16 cellular contexts compared by ENCODE assay signal in the genomic region with DNA sequence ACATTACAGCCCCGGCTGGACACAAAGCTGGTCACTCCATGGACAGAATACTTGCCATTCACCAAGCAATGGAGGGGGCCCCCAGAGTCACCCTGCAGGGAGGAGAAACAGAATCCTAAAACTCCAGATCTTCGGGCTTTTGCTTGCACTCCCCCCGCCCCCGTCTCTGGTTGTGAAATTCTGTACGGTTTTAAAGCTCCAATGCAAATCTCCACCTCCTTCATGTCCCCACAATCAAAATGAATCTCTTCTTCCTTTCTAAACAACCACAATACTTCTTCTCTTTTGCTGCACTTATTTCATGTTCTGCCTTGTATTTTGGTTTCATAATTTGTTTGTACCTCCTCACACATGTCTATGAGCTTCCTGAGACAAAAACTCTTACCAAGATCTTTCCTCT. TPM values are rescaled to one million over a fixed set of nuclear protein-coding genes. Genes with fewer than 3 reads are reported as not detected.
A peak's percentile ranks its signal among the peaks of the same experiment; 100 is the strongest.
DNase-seq lines count a peak whose midpoint lies in the region; ATAC-seq and TF ChIP-seq lines count a peak whose summit lies in the region.
"Had no signal": no experiment of that assay in that cellular context is flagged by ENCODE, and none has a peak within 500 bp of the region (broad histone marks: within the 10 kb centered on the region; RNA-seq: fewer than 3 reads in every experiment).

No MANE protein-coding gene starts in this region.

- peaks cover 62% of the 10 kb centered on the region for H3K4me1 Mint-ChIP-seq in activated CD4-positive, alpha-beta T cell treated with anti-CD3 and anti-CD28 coated beads, Interleukin-2, amount 10 ng/mL, durations not matched to agents 7 days and 5 days
- peaks cover 36% of the 10 kb centered on the region for H3K4me1 Mint-ChIP-seq in activated naive CD8-positive, alpha-beta T cell treated with anti-CD3 and anti-CD28 coated beads, Interleukin-2, amount 10 ng/mL, durations not matched to agents 7 days and 5 days
- peaks cover 39% of the 10 kb centered on the region for H3K4me1 Mint-ChIP-seq in stimulated activated effector memory CD8-positive, alpha-beta T cell treated with anti-CD3 and anti-CD28 coated beads, Interleukin-12 subunit alpha, Interleukin-12 subunit beta, amount 100 ng/mL, for 72 hours

- peak; percentile 22 for DNase-seq in activated CD4-positive, alpha-beta T cell treated with anti-CD3 and anti-CD28 coated beads, Interleukin-2, amount 10 ng/mL, durations not matched to agents 7 days and 5 days
- no peak for DNase-seq in activated CD4-positive, alpha-beta T cell treated with anti-CD3 and anti-CD28 coated beads for 1 hour
- DNase-seq in NOMO-1 treated with DMSO at 0.1 percent for 48 hours (lab: John Stamatoyannopoulos, UW; ENCODE audit: unreplicated experiment) (peak; percentile 52), transverse colon (no peak)
- no peak for DNase-seq in activated naive CD8-positive, alpha-beta T cell treated with anti-CD3 and anti-CD28 coated beads, Interleukin-2, amount 10 ng/mL, durations not matched to agents 7 days and 5 days
- DNase-seq in stimulated activated effector memory CD8-positive, alpha-beta T cell treated with anti-CD3 and anti-CD28 coated beads, Interleukin-12 subunit alpha, Interleukin-12 subunit beta, amount 100 ng/mL, for 72 hours (ENCODE audit: low spot score in 2 of 2) = no peak
- DNase-seq: heart right ventricle had no signal

- H3K4me3 ChIP-seq in transverse colon = no peak overlapping the region
- H3K4me3 ChIP-seq: breast epithelium, heart right ventricle, skin epidermis, tibial nerve had no signal

- H3K36me3 ChIP-seq in transverse colon = no peaks in the 10 kb centered on the region
- H3K36me3 ChIP-seq: breast epithelium, heart right ventricle, tibial nerve had no signal

- peak overlapping the region; percentile 39 for H3K4me3 Mint-ChIP-seq in activated CD4-positive, alpha-beta T cell treated with anti-CD3 and anti-CD28 coated beads, Interleukin-2, amount 10 ng/mL, durations not matched to agents 7 days and 5 days
- H3K4me3 Mint-ChIP-seq in activated naive CD8-positive, alpha-beta T cell treated with anti-CD3 and anti-CD28 coated beads, Interleukin-2, amount 10 ng/mL, durations not matched to agents 7 days and 5 days = peak overlapping the region; percentile 48
- H3K4me3 Mint-ChIP-seq in stimulated activated effector memory CD8-positive, alpha-beta T cell treated with anti-CD3 and anti-CD28 coated beads, Interleukin-12 subunit alpha, Interleukin-12 subunit beta, amount 100 ng/mL, for 72 hours = peak overlapping the region; percentile 11

- 69 to 82% methylated on average over 3 to 5 of the region's 5 CpGs for WGBS in transverse colon (ENCODE audit: low coverage in 1 of 2), 2 donors

- in situ Hi-C loops in transverse colon (cut with MboI; ENCODE audit: low pct_ligation_motif_present in 1 of 4, low pct_unique_long_range_greater_than_20kb in 1 of 4, low sequenced_read_pairs in 3 of 4) = loop anchor here in 2 of 4 donors (10.0 to 25.0 kb wide), 2 partner anchors 65 to 267 kb away; no protein-coding TSS in a partner anchor

- TF ChIP-seq CTCF in transverse colon (IDR thresholded peaks at IDR 0.05) = no peak

- H3K36me3 Mint-ChIP-seq in activated CD4-positive, alpha-beta T cell treated with anti-CD3 and anti-CD28 coated beads, Interleukin-2, amount 10 ng/mL, durations not matched to agents 7 days and 5 days (ENCODE audit: low read depth) = peaks cover 4% of the 10 kb centered on the region
- peaks cover 4% of the 10 kb centered on the region for H3K36me3 Mint-ChIP-seq in activated naive CD8-positive, alpha-beta T cell treated with anti-CD3 and anti-CD28 coated beads, Interleukin-2, amount 10 ng/mL, durations not matched to agents 7 days and 5 days
- H3K36me3 Mint-ChIP-seq in stimulated activated effector memory CD8-positive, alpha-beta T cell treated with anti-CD3 and anti-CD28 coated beads, Interleukin-12 subunit alpha, Interleukin-12 subunit beta, amount 100 ng/mL, for 72 hours = peaks cover 6% of the 10 kb centered on the region

- ATAC-seq in activated naive CD8-positive, alpha-beta T cell treated with anti-CD3 and anti-CD28 coated beads, Interleukin-2, amount 10 ng/mL, durations not matched to agents 7 days and 5 days (ENCODE audit: low read depth) = peak; percentile 16
- ATAC-seq in stimulated activated effector memory CD8-positive, alpha-beta T cell treated with anti-CD3 and anti-CD28 coated beads, Interleukin-12 subunit alpha, Interleukin-12 subunit beta, amount 100 ng/mL, for 72 hours = no peak
- ATAC-seq in HG03097 (IDR thresholded peaks at IDR 0.05; ENCODE audit: low FRiP score, unreplicated experiment) (no peak), HG02588 (IDR thresholded peaks at IDR 0.05; ENCODE audit: unreplicated experiment) (no peak)
- ATAC-seq: heart right ventricle, left lobe of liver had no signal

- no peaks in the 10 kb centered on the region for H3K27me3 ChIP-seq in transverse colon
- H3K27me3 ChIP-seq: breast epithelium, heart right ventricle, tibial nerve had no signal

- H3K9me3 Mint-ChIP-seq in activated CD4-positive, alpha-beta T cell treated with anti-CD3 and anti-CD28 coated beads, Interleukin-2, amount 10 ng/mL, durations not matched to agents 7 days and 5 days = peaks cover 3% of the 10 kb centered on the region
- no peaks in the 10 kb centered on the region for H3K9me3 Mint-ChIP-seq in activated naive CD8-positive, alpha-beta T cell treated with anti-CD3 and anti-CD28 coated beads, Interleukin-2, amount 10 ng/mL, durations not matched to agents 7 days and 5 days
- H3K9me3 Mint-ChIP-seq in stimulated activated effector memory CD8-positive, alpha-beta T cell treated with anti-CD3 and anti-CD28 coated beads, Interleukin-12 subunit alpha, Interleukin-12 subunit beta, amount 100 ng/mL, for 72 hours = no peaks in the 10 kb centered on the region

- no peaks in the 10 kb centered on the region for H3K27me3 Mint-ChIP-seq in activated CD4-positive, alpha-beta T cell treated with anti-CD3 and anti-CD28 coated beads, Interleukin-2, amount 10 ng/mL, durations not matched to agents 7 days and 5 days
- no peaks in the 10 kb centered on the region for H3K27me3 Mint-ChIP-seq in activated naive CD8-positive, alpha-beta T cell treated with anti-CD3 and anti-CD28 coated beads, Interleukin-2, amount 10 ng/mL, durations not matched to agents 7 days and 5 days

- POLR2A ChIA-PET in activated CD4-positive, alpha-beta T cell treated with anti-CD3 and anti-CD28 coated beads, Interleukin-2, amount 10 ng/mL, durations not matched to agents 7 days and 5 days (lab: Charles Lee) = no interaction called here
- POLR2A ChIA-PET in activated naive CD8-positive, alpha-beta T cell treated with anti-CD3 and anti-CD28 coated beads, Interleukin-2, amount 10 ng/mL, durations not matched to agents 7 days and 5 days (lab: Charles Lee) = interaction anchor here (1.4 kb wide), 1 partner anchor 91 kb away, joined by 5 read pairs; a partner anchor contains a TSS

- TF ChIP-seq EP300 in transverse colon (IDR thresholded peaks at IDR 0.05; ENCODE audit: low read depth) = no peak

- intact Hi-C loops in transverse colon (cut with DNase I; ENCODE audit: low total_unique reads) = no loop called here

- H3K27ac Mint-ChIP-seq in activated CD4-positive, alpha-beta T cell treated with anti-CD3 and anti-CD28 coated beads, Interleukin-2, amount 10 ng/mL, durations not matched to agents 7 days and 5 days = peak overlapping the region; percentile 88
- H3K27ac Mint-ChIP-seq in activated naive CD8-positive, alpha-beta T cell treated with anti-CD3 and anti-CD28 coated beads, Interleukin-2, amount 10 ng/mL, durations not matched to agents 7 days and 5 days = peak overlapping the region; percentile 77
- H3K27ac Mint-ChIP-seq in stimulated activated effector memory CD8-positive, alpha-beta T cell treated with anti-CD3 and anti-CD28 coated beads, Interleukin-12 subunit alpha, Interleukin-12 subunit beta, amount 100 ng/mL, for 72 hours = peak overlapping the region; percentile 11

- no peak for TF ChIP-seq POLR2A in transverse colon (IDR thresholded peaks at IDR 0.05)

- peaks cover 0 to 33% (median 10%) of the 10 kb centered on the region in 4 donors for H3K4me1 ChIP-seq in transverse colon
- H3K4me1 ChIP-seq: breast epithelium had no signal

- H3K27ac ChIP-seq in transverse colon = no peak overlapping the region
- H3K27ac ChIP-seq: breast epithelium, tibial nerve had no signal

- CTCF ChIA-PET in activated CD4-positive, alpha-beta T cell treated with anti-CD3 and anti-CD28 coated beads, Interleukin-2, amount 10 ng/mL, durations not matched to agents 7 days and 5 days (lab: Charles Lee) = interaction anchor here (0.6 to 4.4 kb wide), 5 partner anchors 9 to 733 kb away, joined by 3 to 35 read pairs (median 3); a partner anchor contains a TSS

- H3K9me3 ChIP-seq in transverse colon = no peaks in the 10 kb centered on the region
- H3K9me3 ChIP-seq: breast epithelium, heart right ventricle, tibial nerve had no signal

RNA-seq across cellular contexts. Expression of a gene that starts 5.8 kb away (rescaled TPM):
- total RNA-seq in activated CD4-positive, alpha-beta T cell treated with anti-CD3 and anti-CD28 coated beads, Interleukin-2, amount 10 ng/mL, durations not matched to agents 7 days and 5 days = 100 to 1,000 TPM; 200 to 226 TPM
- 100 to 1,000 TPM; 161 to 164 TPM for total RNA-seq in activated naive CD8-positive, alpha-beta T cell treated with anti-CD3 and anti-CD28 coated beads, Interleukin-2, amount 10 ng/mL, durations not matched to agents 7 days and 5 days
- total RNA-seq in transverse colon = 10 to 100 TPM in 2 of 4 donors, 1 to 10 TPM in 2; 4.0 to 28.8 (median 9.0) TPM
- total RNA-seq: A673, endothelial cell of umbilical vein, M059J had no signal

RNA-seq across cellular contexts. Expression of a gene that starts 16.7 kb away (rescaled TPM):
- not detected for total RNA-seq in activated CD4-positive, alpha-beta T cell treated with anti-CD3 and anti-CD28 coated beads, Interleukin-2, amount 10 ng/mL, durations not matched to agents 7 days and 5 days
- not detected for total RNA-seq in activated naive CD8-positive, alpha-beta T cell treated with anti-CD3 and anti-CD28 coated beads, Interleukin-2, amount 10 ng/mL, durations not matched to agents 7 days and 5 days
- not detected for total RNA-seq in transverse colon
- total RNA-seq: A673, breast epithelium, endothelial cell of umbilical vein, heart right ventricle, left lobe of liver, M059J, tibial nerve had no signal

RNA-seq across cellular contexts. Expression of a gene that starts 59.5 kb away (rescaled TPM):
- 1 to 10 TPM; 1.6 to 1.7 TPM for total RNA-seq in activated CD4-positive, alpha-beta T cell treated with anti-CD3 and anti-CD28 coated beads, Interleukin-2, amount 10 ng/mL, durations not matched to agents 7 days and 5 days
- 1 to 10 TPM; 4.1 to 5.6 TPM for total RNA-seq in activated naive CD8-positive, alpha-beta T cell treated with anti-CD3 and anti-CD28 coated beads, Interleukin-2, amount 10 ng/mL, durations not matched to agents 7 days and 5 days
- 100 to 1,000 TPM in 2 of 4 donors, 10 to 100 TPM in 2; 29.5 to 144 (median 104) TPM for total RNA-seq in transverse colon

Comparison
In these comparisons a context has a peak if more than half of its experiments do, and no peak if none do; other contexts are left out.
1. DNase-seq: peak in activated CD4-positive, alpha-beta T cell treated with anti-CD3 and anti-CD28 coated beads, Interleukin-2, amount 10 ng/mL, durations not matched to agents 7 days and 5 days (single experiment) and NOMO-1 treated with DMSO at 0.1 percent for 48 hours (single experiment); none in activated CD4-positive, alpha-beta T cell treated with anti-CD3 and anti-CD28 coated beads for 1 hour (single experiment), activated naive CD8-positive, alpha-beta T cell treated with anti-CD3 and anti-CD28 coated beads, Interleukin-2, amount 10 ng/mL, durations not matched to agents 7 days and 5 days (single experiment), stimulated activated effector memory CD8-positive, alpha-beta T cell treated with anti-CD3 and anti-CD28 coated beads, Interleukin-12 subunit alpha, Interleukin-12 subunit beta, amount 100 ng/mL, for 72 hours (0 of 2) and transverse colon (single experiment).
2. H3K27ac Mint-ChIP-seq: peak in every context shown above with its lines; median percentile 88 in activated CD4-positive, alpha-beta T cell treated with anti-CD3 and anti-CD28 coated beads, Interleukin-2, amount 10 ng/mL, durations not matched to agents 7 days and 5 days; 77 in activated naive CD8-positive, alpha-beta T cell treated with anti-CD3 and anti-CD28 coated beads, Interleukin-2, amount 10 ng/mL, durations not matched to agents 7 days and 5 days; 11 in stimulated activated effector memory CD8-positive, alpha-beta T cell treated with anti-CD3 and anti-CD28 coated beads, Interleukin-12 subunit alpha, Interleukin-12 subunit beta, amount 100 ng/mL, for 72 hours.
3. RNA of a gene that starts 5.8 kb away (total RNA-seq): 200 to 226 TPM in activated CD4-positive, alpha-beta T cell treated with anti-CD3 and anti-CD28 coated beads, Interleukin-2, amount 10 ng/mL, durations not matched to agents 7 days and 5 days and 161 to 164 TPM in activated naive CD8-positive, alpha-beta T cell treated with anti-CD3 and anti-CD28 coated beads, Interleukin-2, amount 10 ng/mL, durations not matched to agents 7 days and 5 days; 4.0 to 28.8 TPM in transverse colon; every median in the first group is over 4 times any median in the second.
4. RNA of a gene that starts 59.5 kb away (total RNA-seq): 29.5 to 144 TPM in transverse colon; 4.1 to 5.6 TPM in activated naive CD8-positive, alpha-beta T cell treated with anti-CD3 and anti-CD28 coated beads, Interleukin-2, amount 10 ng/mL, durations not matched to agents 7 days and 5 days and 1.6 to 1.7 TPM in activated CD4-positive, alpha-beta T cell treated with anti-CD3 and anti-CD28 coated beads, Interleukin-2, amount 10 ng/mL, durations not matched to agents 7 days and 5 days; every median in the first group is over 4 times any median in the second.
5. Peak in every context shown above with its lines, with median percentiles within 50 percentile points of each other: H3K4me3 Mint-ChIP-seq.